ENCODE assay signal across 11 cellular contexts in the genomic region with DNA sequence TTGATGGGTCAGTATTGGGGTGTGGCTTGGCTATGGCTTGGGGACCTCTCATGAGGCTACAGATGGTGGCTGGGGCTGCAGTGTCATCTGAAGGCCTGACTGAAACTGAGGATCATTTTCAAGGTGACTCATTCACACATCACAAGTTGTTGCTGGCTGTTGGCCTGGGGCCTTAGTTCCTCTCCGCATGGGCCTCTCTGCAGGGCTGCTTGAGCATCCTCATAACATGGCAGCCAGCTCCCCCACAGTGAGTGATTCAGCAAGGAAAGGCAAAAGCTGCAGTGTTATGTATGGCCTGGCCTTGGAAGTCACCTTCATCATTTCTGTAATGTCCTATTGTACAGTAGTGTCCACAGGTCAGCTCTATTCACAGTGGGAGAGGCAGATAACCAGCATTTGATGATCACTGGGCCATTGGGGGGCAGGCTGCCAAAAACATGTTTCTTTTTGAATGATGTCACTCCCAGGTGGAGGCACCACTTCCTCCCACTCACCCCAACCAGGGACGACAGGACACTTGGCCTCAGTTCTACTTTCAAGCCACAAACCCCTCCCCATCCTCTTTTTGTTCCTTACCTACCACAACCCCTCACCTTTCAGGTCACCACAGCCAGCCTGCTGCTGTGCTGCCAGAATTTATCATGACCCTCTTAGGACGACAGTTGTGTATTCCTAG. TPM values are rescaled to one million over a fixed set of nuclear protein-coding genes. Genes with fewer than 3 reads are reported as not detected.
A peak's percentile ranks its signal among the peaks of the same experiment; 100 is the strongest.
DNase-seq lines count a peak whose midpoint lies in the region; ATAC-seq, FAIRE-seq and TF ChIP-seq lines count a peak whose summit lies in the region.
"Had no signal": no experiment of that assay in that cellular context is flagged by ENCODE, and none has a peak within 500 bp of the region (broad histone marks: within the 10 kb centered on the region; RNA-seq: fewer than 3 reads in every experiment).

No MANE protein-coding gene starts in this region.

- TF ChIP-seq EP300 in transverse colon (IDR thresholded peaks at IDR 0.05; ENCODE audit: low read depth): no peak

- H3K36me3 ChIP-seq in transverse colon: no peaks in the 10 kb centered on the region
- H3K36me3 ChIP-seq: heart left ventricle had no signal

- no peaks in the 10 kb centered on the region for H3K4me1 ChIP-seq in transverse colon

- peaks cover 45% of the 10 kb centered on the region for H3K36me3 Mint-ChIP-seq in activated CD8-positive, alpha-beta T cell treated with anti-CD3 and anti-CD28 coated beads for 36 hours (ENCODE audit: low read depth)
- peaks cover 0 to 7% (median 3%) of the 10 kb centered on the region in 3 donors for H3K36me3 Mint-ChIP-seq in immature natural killer cell

- H3K9me3 Mint-ChIP-seq in activated CD8-positive, alpha-beta T cell treated with anti-CD3 and anti-CD28 coated beads for 36 hours: peaks cover 18% of the 10 kb centered on the region
- H3K9me3 Mint-ChIP-seq in immature natural killer cell: no peaks in the 10 kb centered on the region

- DNase-seq in stimulated activated CD4-positive, alpha-beta T cell treated with anti-CD3 and anti-CD28 coated beads, Interleukin-15, amount 100 ng/mL, for 24 hours: peak; percentile 66
- DNase-seq in stimulated activated CD4-positive, alpha-beta T cell treated with anti-CD3 and anti-CD28 coated beads, Interleukin-4, amount 100 ng/mL, for 4 hours: no peak
- DNase-seq in activated CD8-positive, alpha-beta T cell treated with anti-CD3 and anti-CD28 coated beads for 36 hours: peak; percentile 82
- DNase-seq in immature natural killer cell: no peak
- peak; percentile 34 for DNase-seq in transverse colon
- DNase-seq in UCSD-AML1 (lab: John Stamatoyannopoulos, UW; ENCODE audit: unreplicated experiment): no peak
- no peak for DNase-seq in RCC 7860 (ENCODE audit: low spot score)
- DNase-seq in kidney tubule cell (ENCODE audit: low spot score): no peak
- DNase-seq: heart left ventricle, mammary epithelial cell had no signal

- no peak overlapping the region for H3K4me3 ChIP-seq in transverse colon
- H3K4me3 ChIP-seq: heart left ventricle, SK-N-MC had no signal

- CTCF ChIA-PET in activated CD8-positive, alpha-beta T cell treated with anti-CD3 and anti-CD28 coated beads for 36 hours (lab: Charles Lee): interaction anchor here (1.2 kb wide), 1 partner anchor 10 kb away, joined by 3 read pairs; no protein-coding TSS in a partner anchor

- peak overlapping the region; percentile 6 for H3K4me3 Mint-ChIP-seq in activated CD8-positive, alpha-beta T cell treated with anti-CD3 and anti-CD28 coated beads for 36 hours
- H3K4me3 Mint-ChIP-seq in immature natural killer cell: peak overlapping the region; percentile 35 to 75 (median 74)

- peak overlapping the region; percentile 95 for H3K27ac Mint-ChIP-seq in activated CD8-positive, alpha-beta T cell treated with anti-CD3 and anti-CD28 coated beads for 36 hours
- peak overlapping the region; percentile 90 to 96 (median 94) for H3K27ac Mint-ChIP-seq in immature natural killer cell

- POLR2A ChIA-PET in activated CD8-positive, alpha-beta T cell treated with anti-CD3 and anti-CD28 coated beads for 36 hours (lab: Charles Lee): interaction anchor here (0.7 to 6.8 kb wide), 3 partner anchors 8 to 482 kb away, joined by 3 to 49 read pairs (median 3); a partner anchor contains a TSS

- no peaks in the 10 kb centered on the region for H3K9me3 ChIP-seq in transverse colon

- FAIRE-seq in RCC 7860 (lab: Jason Lieb, UNC): no peak

- peak; percentile 25 for ATAC-seq in activated CD8-positive, alpha-beta T cell treated with anti-CD3 and anti-CD28 coated beads for 36 hours
- ATAC-seq: heart left ventricle had no signal

- peaks cover 50% of the 10 kb centered on the region for H3K4me1 Mint-ChIP-seq in activated CD8-positive, alpha-beta T cell treated with anti-CD3 and anti-CD28 coated beads for 36 hours (ENCODE audit: low read depth)
- peaks cover 67 to 70% of the 10 kb centered on the region in 2 donors for H3K4me1 Mint-ChIP-seq in immature natural killer cell

- TF ChIP-seq CTCF in activated CD8-positive, alpha-beta T cell treated with anti-CD3 and anti-CD28 coated beads for 36 hours (IDR thresholded peaks at IDR 0.05): no peak
- TF ChIP-seq CTCF in transverse colon (IDR thresholded peaks at IDR 0.05): no peak

- intact Hi-C loops in activated CD8-positive, alpha-beta T cell treated with anti-CD3 and anti-CD28 coated beads for 36 hours (cut with micrococcal nuclease): loop anchor here (5.0 to 10.0 kb wide), 2 partner anchors 84 to 133 kb away; a partner anchor contains a TSS
- intact Hi-C loops in transverse colon (cut with DNase I; ENCODE audit: low total_unique reads): no loop called here

- H3K27me3 Mint-ChIP-seq in activated CD8-positive, alpha-beta T cell treated with anti-CD3 and anti-CD28 coated beads for 36 hours: no peaks in the 10 kb centered on the region
- peaks cover 7 to 19% (median 17%) of the 10 kb centered on the region in 3 donors for H3K27me3 Mint-ChIP-seq in immature natural killer cell (ENCODE audit: low read depth in 3 of 3)

- in situ Hi-C loops in transverse colon (cut with MboI; ENCODE audit: low pct_ligation_motif_present in 1 of 4, low pct_unique_long_range_greater_than_20kb in 1 of 4, low sequenced_read_pairs in 3 of 4): no loop called here

- no peak for TF ChIP-seq POLR2A in transverse colon (IDR thresholded peaks at IDR 0.05)

- 67 to 75% methylated on average over 1 to 3 of the region's 3 CpGs for WGBS in transverse colon (ENCODE audit: low coverage in 1 of 2), 2 donors

- peak overlapping the region in 3 of 4 donors; percentile 18 to 38 (median 31) for H3K27ac ChIP-seq in transverse colon
- H3K27ac ChIP-seq: SK-N-MC had no signal

- no peaks in the 10 kb centered on the region for H3K27me3 ChIP-seq in transverse colon

RNA-seq across cellular contexts. Expression of a gene that starts 14.4 kb away (rescaled TPM):
- total RNA-seq in activated CD8-positive, alpha-beta T cell treated with anti-CD3 and anti-CD28 coated beads for 36 hours: 10 to 100 TPM; 41.6 to 43.5 TPM
- 100 to 1,000 TPM in 1 of 3 donors, 10 to 100 TPM in 2; 46.9 to 137 (median 57.0) TPM for polyA plus RNA-seq in immature natural killer cell
- total RNA-seq in transverse colon: 1 to 10 TPM in 3 of 4 donors, not detected in 1; 5.2 to 9.7 (median 6.0) TPM

Comparison
In these comparisons a context has a peak if more than half of its experiments do, and no peak if none do; other contexts are left out.
1. DNase-seq: peak in stimulated activated CD4-positive, alpha-beta T cell treated with anti-CD3 and anti-CD28 coated beads, Interleukin-15, amount 100 ng/mL, for 24 hours (single experiment), activated CD8-positive, alpha-beta T cell treated with anti-CD3 and anti-CD28 coated beads for 36 hours (single experiment) and transverse colon (single experiment); none in stimulated activated CD4-positive, alpha-beta T cell treated with anti-CD3 and anti-CD28 coated beads, Interleukin-4, amount 100 ng/mL, for 4 hours (0 of 2), immature natural killer cell (0 of 3), UCSD-AML1 (single experiment), RCC 7860 (single experiment) and kidney tubule cell (single experiment).